In genomic region chr6:36131517-36132220, GRCh38 we compare ENCODE assay signal across 1 cellular context.
TF ChIP-seq lines count a peak whose summit lies in the region.

No MANE protein-coding gene starts in this region.

TF ChIP-seq in HepG2, 621 proteins besides CTCF, POLR2A, EP300 and RAD21 (continued from another document and continues in another):
- no peak for TF ChIP-seq ZNF382 (CRISPR knock-in tag; IDR thresholded peaks at IDR 0.05; ENCODE audit: borderline replicate concordance)
- TF ChIP-seq MAX (IDR thresholded peaks at IDR 0.05): peak; percentile 24; the same call in 1 of the 2 replicates
- TF ChIP-seq BHLHE40 (IDR thresholded peaks at IDR 0.05; ENCODE audit: low read length): 0 out of 2 replicates have a peak, but pooled peaks have one; percentile 42
- TF ChIP-seq ZNF746 (CRISPR knock-in tag; IDR thresholded peaks at IDR 0.05): no peak
- TF ChIP-seq ZBTB43 (CRISPR knock-in tag; conservative IDR thresholded peaks at IDR 0.05): 0 out of 2 replicates have a peak, but pooled peaks have one; percentile 52
- TF ChIP-seq SPEN (CRISPR knock-in tag; IDR thresholded peaks at IDR 0.05; ENCODE audit: low read depth): no peak
- no peak for TF ChIP-seq BRF2 (CRISPR knock-in tag; IDR thresholded peaks at IDR 0.05)
- peak; percentile 82 for TF ChIP-seq RARA (CRISPR knock-in tag; IDR thresholded peaks at IDR 0.05)
- TF ChIP-seq ZNF501 (CRISPR knock-in tag; IDR thresholded peaks at IDR 0.05): no peak
- TF ChIP-seq ZNF264 (CRISPR knock-in tag; IDR thresholded peaks at IDR 0.05): peak; percentile 72; the same call in 1 of the 2 replicates
- no peak for TF ChIP-seq NFAT5 (CRISPR knock-in tag; IDR thresholded peaks at IDR 0.05)
- no peak for TF ChIP-seq FOXK2 (IDR thresholded peaks at IDR 0.05)
- no peak for TF ChIP-seq ZNF687 (CRISPR knock-in tag; IDR thresholded peaks at IDR 0.05)
- TF ChIP-seq ZNF83 (CRISPR knock-in tag; IDR thresholded peaks at IDR 0.05; ENCODE audit: borderline replicate concordance): no peak
- TF ChIP-seq HNF1A (IDR thresholded peaks at IDR 0.05; ENCODE audit: low read depth): no peak
- no peak for TF ChIP-seq HNF1A (CRISPR knock-in tag; IDR thresholded peaks at IDR 0.05; ENCODE audit: borderline replicate concordance)
- 0 out of 2 replicates have a peak, but pooled peaks have one; percentile 24 for TF ChIP-seq ZXDC (CRISPR knock-in tag; IDR thresholded peaks at IDR 0.05)
- no peak for TF ChIP-seq ZBTB20 (CRISPR knock-in tag; IDR thresholded peaks at IDR 0.05; ENCODE audit: borderline replicate concordance, low read depth)
- TF ChIP-seq ZNF740 (CRISPR knock-in tag; IDR thresholded peaks at IDR 0.05): no peak
- TF ChIP-seq RBAK (CRISPR knock-in tag; IDR thresholded peaks at IDR 0.05): no peak
- peak; percentile 65 for TF ChIP-seq RXRA (CRISPR knock-in tag; IDR thresholded peaks at IDR 0.05)
- 0 out of 2 replicates have a peak, but pooled peaks have one; percentile 0 for TF ChIP-seq SMAD1 (CRISPR knock-in tag; IDR thresholded peaks at IDR 0.05; ENCODE audit: borderline replicate concordance, low read depth)
- no peak; the same call in 1 of the 2 replicates for TF ChIP-seq ARID4A (CRISPR knock-in tag; IDR thresholded peaks at IDR 0.05; ENCODE audit: borderline replicate concordance)
- no peak; the same call in 1 of the 2 replicates for TF ChIP-seq ZFP36L1 (CRISPR knock-in tag; IDR thresholded peaks at IDR 0.05)
- TF ChIP-seq ZIK1 (CRISPR knock-in tag; IDR thresholded peaks at IDR 0.05; ENCODE audit: borderline replicate concordance, low read depth): no peak
- TF ChIP-seq PHF21A (CRISPR knock-in tag; IDR thresholded peaks at IDR 0.05): peak; percentile 83
- peak; percentile 42 for TF ChIP-seq ZNF772 (CRISPR knock-in tag; IDR thresholded peaks at IDR 0.05)
- no peak for TF ChIP-seq ZNF33B (CRISPR knock-in tag; IDR thresholded peaks at IDR 0.05)
- TF ChIP-seq ZNF607 (CRISPR knock-in tag; IDR thresholded peaks at IDR 0.05; ENCODE audit: borderline replicate concordance): 0 out of 2 replicates have a peak, but pooled peaks have one; percentile 11
